In the genomic region with DNA sequence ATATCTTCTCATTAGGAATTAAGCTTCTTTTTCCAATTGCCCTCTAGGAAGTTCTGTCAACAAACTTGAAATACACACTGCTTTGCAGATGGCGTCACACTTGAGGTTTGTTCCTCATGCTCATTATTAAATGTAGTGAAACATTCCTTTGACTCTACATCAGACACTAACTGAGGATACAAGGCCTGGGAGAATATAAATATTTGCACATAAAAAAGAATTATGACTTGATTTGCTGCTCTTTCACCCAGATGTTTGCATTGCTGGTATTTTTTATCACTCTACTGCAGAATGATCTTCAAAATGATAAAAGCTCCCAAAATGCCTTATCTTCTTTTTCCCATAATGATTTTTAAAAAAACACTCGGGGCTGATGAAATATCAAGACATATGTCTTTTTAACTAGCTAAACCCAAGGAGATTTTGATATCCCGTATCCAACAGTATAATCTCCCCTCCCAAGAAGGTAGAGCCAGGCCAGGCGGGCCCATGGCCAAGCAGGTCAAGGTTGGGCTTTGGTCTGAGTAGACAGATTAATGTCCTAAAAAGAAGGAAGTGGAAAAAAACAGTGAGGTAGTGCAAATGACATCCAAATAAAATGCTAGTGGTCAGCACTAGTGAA, we compare ENCODE assay signal across 1 cellular context.
TF ChIP-seq lines count a peak whose summit lies in the region.

No MANE protein-coding gene starts in this region.

TF ChIP-seq in K562, 482 proteins besides CTCF, POLR2A, EP300 and RAD21 (continued from another document):
- TF ChIP-seq SIN3A (IDR thresholded peaks at IDR 0.05; ENCODE audit: borderline replicate concordance in 2 of 2, control insufficient read depth in 1 of 2, low read depth in 2 of 2, low read length in 2 of 2) (no peak), ZNF354B (CRISPR knock-in tag; IDR thresholded peaks at IDR 0.05) (0 out of 2 replicates have a peak, but pooled peaks have one; percentile 9), KLF16 (IDR thresholded peaks at IDR 0.05) (peak; percentile 58; the same call in 1 of the 2 replicates), NR2C2 (CRISPR knock-in tag; IDR thresholded peaks at IDR 0.05) (no peak), NR2C2 (tag; IDR thresholded peaks at IDR 0.05) (peak; percentile 15; the same call in 1 of the 2 replicates), ZNF79 (CRISPR knock-in tag; IDR thresholded peaks at IDR 0.05; ENCODE audit: low read depth) (0 out of 2 replicates have a peak, but pooled peaks have one; percentile 5), POLR2H (tag; IDR thresholded peaks at IDR 0.05; ENCODE audit: low read depth) (peak; percentile 44; the same call in 1 of the 2 replicates), GATAD2B (IDR thresholded peaks at IDR 0.05; ENCODE audit: borderline replicate concordance) (no peak), ZNF395 (CRISPR knock-in tag; IDR thresholded peaks at IDR 0.05) (peak; percentile 59; the same call in 1 of the 2 replicates), ZNF239 (CRISPR knock-in tag; IDR thresholded peaks at IDR 0.05) (0 out of 2 replicates have a peak, but pooled peaks have one; percentile 23), L3MBTL2 (IDR thresholded peaks at IDR 0.05) (peak; percentile 28; the same call in 1 of the 2 replicates), CBX8 (IDR thresholded peaks at IDR 0.05; ENCODE audit: borderline replicate concordance, extremely low read depth, low read depth, low read length, poor library complexity, severe bottlenecking) (no peak), CCNT2 (IDR thresholded peaks at IDR 0.05; ENCODE audit: borderline replicate concordance, extremely low read depth, insufficient read length, low read depth, low read length) (peak; percentile 45), RBM15 (IDR thresholded peaks at IDR 0.05; ENCODE audit: insufficient read depth, low read length) (no peak), ZNF175 (CRISPR knock-in tag; IDR thresholded peaks at IDR 0.05; ENCODE audit: low read depth) (peak; percentile 90), ZNF384 (IDR thresholded peaks at IDR 0.05; ENCODE audit: low read depth, low read length) (peak; percentile 4; the same call in 1 of the 2 replicates), ATF4 (CRISPR knock-in tag; IDR thresholded peaks at IDR 0.05) (peak; percentile 91), TAL1 (IDR thresholded peaks at IDR 0.05) (peak; percentile 76), HMGN3 (IDR thresholded peaks at IDR 0.05; ENCODE audit: borderline replicate concordance, extremely low read depth, insufficient read length, low read depth, low read length) (no peak), JUND (IDR thresholded peaks at IDR 0.05; ENCODE audit: borderline replicate concordance, low read depth, low read length) (no peak), JUND (tag; IDR thresholded peaks at IDR 0.05; ENCODE audit: borderline replicate concordance, low read depth, low read length) (0 out of 3 replicates have a peak, but pooled peaks have one; percentile 16), MECOM (CRISPR knock-in tag; IDR thresholded peaks at IDR 0.05) (no peak), SPI1 (IDR thresholded peaks at IDR 0.05; ENCODE audit: borderline replicate concordance, low read depth, low read length) (peak; percentile 72; the same call in 1 of the 2 replicates), ZSCAN32 (CRISPR knock-in tag; IDR thresholded peaks at IDR 0.05) (0 out of 2 replicates have a peak, but pooled peaks have one; percentile 54), PML (IDR thresholded peaks at IDR 0.05; ENCODE audit: low read length) (peak; percentile 33; the same call in 1 of the 2 replicates), ZNF589 (CRISPR knock-in tag; IDR thresholded peaks at IDR 0.05; ENCODE audit: low read depth) (peak; percentile 80), ZNF830 (CRISPR knock-in tag; IDR thresholded peaks at IDR 0.05) (no peak), GTF2E2 (tag; IDR thresholded peaks at IDR 0.05) (peak; percentile 28; the same call in 1 of the 2 replicates), FOXA3 (CRISPR knock-in tag; conservative IDR thresholded peaks at IDR 0.05 in 1 of 2, IDR thresholded peaks at IDR 0.05 in 1 of 2) (peak in 1 of 2 experiments; percentile 86; a peak in 2 of 4 replicates), TEAD2 (tag; IDR thresholded peaks at IDR 0.05) (peak; percentile 49; the same call in 1 of the 2 replicates), MEF2D (tag; conservative IDR thresholded peaks at IDR 0.05; ENCODE audit: low read depth) (peak; percentile 54; the same call in 1 of the 2 replicates), VEZF1 (CRISPR knock-in tag; IDR thresholded peaks at IDR 0.05) (peak; percentile 32; the same call in 1 of the 2 replicates), MEIS2 (IDR thresholded peaks at IDR 0.05; ENCODE audit: partially characterized antibody) (peak; percentile 72)
- TF ChIP-seq, protein P1, sequence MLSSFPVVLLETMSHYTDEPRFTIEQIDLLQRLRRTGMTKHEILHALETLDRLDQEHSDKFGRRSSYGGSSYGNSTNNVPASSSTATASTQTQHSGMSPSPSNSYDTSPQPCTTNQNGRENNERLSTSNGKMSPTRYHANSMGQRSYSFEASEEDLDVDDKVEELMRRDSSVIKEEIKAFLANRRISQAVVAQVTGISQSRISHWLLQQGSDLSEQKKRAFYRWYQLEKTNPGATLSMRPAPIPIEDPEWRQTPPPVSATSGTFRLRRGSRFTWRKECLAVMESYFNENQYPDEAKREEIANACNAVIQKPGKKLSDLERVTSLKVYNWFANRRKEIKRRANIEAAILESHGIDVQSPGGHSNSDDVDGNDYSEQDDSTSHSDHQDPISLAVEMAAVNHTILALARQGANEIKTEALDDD (IDR thresholded peaks at IDR 0.05), result 0 out of 2 replicates have a peak, but pooled peaks have one; percentile 32
- TF ChIP-seq, protein P2, sequence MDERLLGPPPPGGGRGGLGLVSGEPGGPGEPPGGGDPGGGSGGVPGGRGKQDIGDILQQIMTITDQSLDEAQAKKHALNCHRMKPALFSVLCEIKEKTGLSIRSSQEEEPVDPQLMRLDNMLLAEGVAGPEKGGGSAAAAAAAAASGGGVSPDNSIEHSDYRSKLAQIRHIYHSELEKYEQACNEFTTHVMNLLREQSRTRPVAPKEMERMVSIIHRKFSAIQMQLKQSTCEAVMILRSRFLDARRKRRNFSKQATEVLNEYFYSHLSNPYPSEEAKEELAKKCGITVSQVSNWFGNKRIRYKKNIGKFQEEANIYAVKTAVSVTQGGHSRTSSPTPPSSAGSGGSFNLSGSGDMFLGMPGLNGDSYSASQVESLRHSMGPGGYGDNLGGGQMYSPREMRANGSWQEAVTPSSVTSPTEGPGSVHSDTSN (CRISPR knock-in tag; IDR thresholded peaks at IDR 0.05; ENCODE audit: low read depth), result no peak
- TF ChIP-seq, protein P2 (tag; conservative IDR thresholded peaks at IDR 0.05; ENCODE audit: low read depth), result peak; percentile 62; the same call in 1 of the 2 replicates
- TF ChIP-seq, protein P3, sequence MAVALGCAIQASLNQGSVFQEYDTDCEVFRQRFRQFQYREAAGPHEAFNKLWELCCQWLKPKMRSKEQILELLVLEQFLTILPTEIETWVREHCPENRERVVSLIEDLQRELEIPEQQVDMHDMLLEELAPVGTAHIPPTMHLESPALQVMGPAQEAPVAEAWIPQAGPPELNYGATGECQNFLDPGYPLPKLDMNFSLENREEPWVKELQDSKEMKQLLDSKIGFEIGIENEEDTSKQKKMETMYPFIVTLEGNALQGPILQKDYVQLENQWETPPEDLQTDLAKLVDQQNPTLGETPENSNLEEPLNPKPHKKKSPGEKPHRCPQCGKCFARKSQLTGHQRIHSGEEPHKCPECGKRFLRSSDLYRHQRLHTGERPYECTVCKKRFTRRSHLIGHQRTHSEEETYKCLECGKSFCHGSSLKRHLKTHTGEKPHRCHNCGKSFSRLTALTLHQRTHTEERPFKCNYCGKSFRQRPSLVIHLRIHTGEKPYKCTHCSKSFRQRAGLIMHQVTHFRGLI (CRISPR knock-in tag; IDR thresholded peaks at IDR 0.05), result peak; percentile 98
